16 cellular contexts compared by ENCODE assay signal in the genomic region with DNA sequence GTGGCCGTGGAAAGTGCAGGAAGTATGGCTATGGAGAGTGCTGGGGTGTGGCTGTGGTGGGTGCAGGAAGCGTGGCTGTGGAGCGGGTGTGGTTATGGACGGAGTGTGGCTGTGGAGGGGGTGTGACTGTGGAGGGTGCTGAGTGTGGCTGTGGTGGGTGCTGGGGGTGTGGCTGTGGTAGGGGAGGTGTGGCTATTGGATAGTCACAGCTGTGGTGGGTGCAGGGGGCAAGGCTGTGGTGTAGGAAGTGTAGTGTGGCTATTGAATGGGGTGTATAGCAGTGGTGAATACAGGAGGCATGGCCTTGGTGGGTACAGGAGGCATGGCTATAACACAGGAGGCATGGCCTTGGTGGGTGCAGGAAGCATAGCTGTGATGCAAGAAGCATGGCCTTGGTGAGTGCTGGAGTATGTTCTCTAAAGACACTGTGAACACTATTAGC. TPM values are rescaled to one million over a fixed set of nuclear protein-coding genes. Genes with fewer than 3 reads are reported as not detected.
DNase-seq lines count a peak whose midpoint lies in the region; ATAC-seq and TF ChIP-seq lines count a peak whose summit lies in the region.
"Had no signal": no experiment of that assay in that cellular context is flagged by ENCODE, and none has a peak within 500 bp of the region (broad histone marks: within the 10 kb centered on the region; RNA-seq: fewer than 3 reads in every experiment).

No MANE protein-coding gene starts in this region.

- H3K9me3 Mint-ChIP-seq in CD8-positive, alpha-beta T cell: no peaks in the 10 kb centered on the region

- POLR2A ChIA-PET in CD8-positive, alpha-beta T cell (lab: Charles Lee): interaction anchor here (0.7 kb wide), 1 partner anchor 614 kb away, joined by 5 read pairs; no protein-coding TSS in a partner anchor

- DNase-seq in A172 (ENCODE audit: low spot score): peak; percentile 9
- DNase-seq in CD8-positive, alpha-beta T cell: peak in 5 of 7 experiments; percentile 3 to 43 (median 16)
- peak; percentile 21 to 37 for DNase-seq in activated T-cell treated with anti-CD3 and anti-CD28 coated beads, Interleukin-2, amount 50 U/mL, for 48 hours
- DNase-seq in mucosa of descending colon: peak; percentile 49 to 77 (median 57)
- DNase-seq in NCI-H2081 treated with DMSO at 0.1 percent for 48 hours (lab: John Stamatoyannopoulos, UW): no peak
- no peak for DNase-seq in cortex of kidney (lab: John Stamatoyannopoulos, UW)
- no peak for DNase-seq in ascending aorta (ENCODE audit: low spot score in 2 of 2)
- DNase-seq: Kasumi-1; NCI-H2171 treated with DMSO at 0.1 percent for 48 hours; OCI-M1; stimulated activated naive B cell treated with anti-CD40 and anti-IgM and Interleukin-4, amounts not matched to agents 10 μg/mL and 1 μg/mL and 100 μg/mL, for 72 hours had no signal

- H3K27me3 ChIP-seq in CD8-positive, alpha-beta T cell (ENCODE audit: insufficient read depth, low read length): no peaks in the 10 kb centered on the region
- no peaks in the 10 kb centered on the region for H3K27me3 ChIP-seq in ascending aorta

- intact Hi-C loops in CD8-positive, alpha-beta T cell (cut with DNase I, micrococcal nuclease): loop anchor here in 1 of 2 experiments (10.0 kb wide), 1 partner anchor 826 kb away; no protein-coding TSS in a partner anchor
- intact Hi-C loops in mucosa of descending colon (cut with DNase I, micrococcal nuclease): no loop called here
- intact Hi-C loops in ascending aorta (cut with DNase I): loop anchor here (10.0 kb wide), 1 partner anchor 396 kb away; no protein-coding TSS in a partner anchor

- no peaks in the 10 kb centered on the region for H3K36me3 Mint-ChIP-seq in CD8-positive, alpha-beta T cell
- H3K36me3 Mint-ChIP-seq: stimulated activated naive B cell treated with anti-CD40 and anti-IgM and Interleukin-4, amounts not matched to agents 10 μg/mL and 1 μg/mL and 100 μg/mL, for 72 hours had no signal

- H3K4me3 Mint-ChIP-seq in CD8-positive, alpha-beta T cell: no peak overlapping the region

- no peak for TF ChIP-seq CTCF in CD8-positive, alpha-beta T cell (IDR thresholded peaks at IDR 0.05)
- no peak for TF ChIP-seq CTCF in mucosa of descending colon (IDR thresholded peaks at IDR 0.05)
- TF ChIP-seq CTCF in ascending aorta (IDR thresholded peaks at IDR 0.05): no peak

- H3K4me3 ChIP-seq in CD8-positive, alpha-beta T cell (ENCODE audit: low read depth, low read length): no peak overlapping the region
- H3K4me3 ChIP-seq in mucosa of descending colon: no peak overlapping the region
- H3K4me3 ChIP-seq in ascending aorta: no peak overlapping the region
- H3K4me3 ChIP-seq: heart right ventricle had no signal

- peaks cover 18% of the 10 kb centered on the region for H3K4me1 Mint-ChIP-seq in CD8-positive, alpha-beta T cell (ENCODE audit: low read depth)

- H3K36me3 ChIP-seq in CD8-positive, alpha-beta T cell (ENCODE audit: insufficient read depth, low read length): no peaks in the 10 kb centered on the region
- H3K36me3 ChIP-seq in mucosa of descending colon (ENCODE audit: low read depth) (no peaks in the 10 kb centered on the region), ascending aorta (no peaks in the 10 kb centered on the region)
- H3K36me3 ChIP-seq: heart right ventricle had no signal

- CTCF ChIA-PET in CD8-positive, alpha-beta T cell (lab: Charles Lee): interaction anchor here (1.0 kb wide), 1 partner anchor 401 kb away, joined by 3 read pairs; no protein-coding TSS in a partner anchor

- peak; percentile 58 for ATAC-seq in CD8-positive, alpha-beta T cell
- ATAC-seq in mucosa of descending colon (peak; percentile 90), GM19455 (IDR thresholded peaks at IDR 0.05; ENCODE audit: unreplicated experiment) (no peak)
- ATAC-seq: stimulated activated naive B cell treated with anti-CD40 and anti-IgM and Interleukin-4, amounts not matched to agents 10 μg/mL and 1 μg/mL and 100 μg/mL, for 72 hours had no signal

- H3K9me3 ChIP-seq in CD8-positive, alpha-beta T cell (ENCODE audit: low read length): no peaks in the 10 kb centered on the region
- H3K9me3 ChIP-seq in mucosa of descending colon (no peaks in the 10 kb centered on the region), ascending aorta (no peaks in the 10 kb centered on the region)

- H3K27me3 Mint-ChIP-seq in CD8-positive, alpha-beta T cell (ENCODE audit: low read depth): peaks cover 13% of the 10 kb centered on the region

- H3K27ac Mint-ChIP-seq in CD8-positive, alpha-beta T cell: peak overlapping the region; percentile 18
- H3K27ac Mint-ChIP-seq: stimulated activated naive B cell treated with anti-CD40 and anti-IgM and Interleukin-4, amounts not matched to agents 10 μg/mL and 1 μg/mL and 100 μg/mL, for 72 hours had no signal

- peaks cover 10% of the 10 kb centered on the region for H3K4me1 ChIP-seq in CD8-positive, alpha-beta T cell (ENCODE audit: insufficient read depth, low read length)
- H3K4me1 ChIP-seq in mucosa of descending colon (ENCODE audit: low read depth): no peaks in the 10 kb centered on the region
- no peaks in the 10 kb centered on the region for H3K4me1 ChIP-seq in ascending aorta

- H3K27ac ChIP-seq in CD8-positive, alpha-beta T cell (ENCODE audit: low read depth, low read length): no peak overlapping the region
- no peak overlapping the region for H3K27ac ChIP-seq in ascending aorta
- H3K27ac ChIP-seq: heart right ventricle had no signal

RNA-seq across cellular contexts. Expression of a gene that starts 40.8 kb away (rescaled TPM):
- total RNA-seq in A172 (2014; rRNA removed; shearing (Covaris generic)): not detected in 2 replicates
- not detected for total RNA-seq in CD8-positive, alpha-beta T cell
- total RNA-seq in mucosa of descending colon (not detected), ascending aorta (not detected)
- total RNA-seq: bronchial epithelial cell, heart right ventricle, lower leg skin, osteoblast had no signal

Comparison
In these comparisons a context has a peak if more than half of its experiments do, and no peak if none do; other contexts are left out.
1. DNase-seq: peak in A172 (single experiment), CD8-positive, alpha-beta T cell (5 of 7), activated T-cell treated with anti-CD3 and anti-CD28 coated beads, Interleukin-2, amount 50 U/mL, for 48 hours (2 of 2) and mucosa of descending colon (3 of 3); none in NCI-H2081 treated with DMSO at 0.1 percent for 48 hours (single experiment), cortex of kidney (single experiment) and ascending aorta (0 of 2).